Comparison of ENCODE assay signal across 18 cellular contexts in genomic region chr5:168305281-168305680, GRCh38. TPM values are rescaled to one million over a fixed set of nuclear protein-coding genes. Genes with fewer than 3 reads are reported as not detected.
DNase-seq lines count a peak whose midpoint lies in the region; ATAC-seq, FAIRE-seq and TF ChIP-seq lines count a peak whose summit lies in the region.
"Had no signal": no experiment of that assay in that cellular context is flagged by ENCODE, and none has a peak within 500 bp of the region (broad histone marks: within the 10 kb centered on the region; RNA-seq: fewer than 3 reads in every experiment).

No MANE protein-coding gene starts in this region.

- peaks cover 16% of the 10 kb centered on the region for H3K4me1 Mint-ChIP-seq in neural crest cell

- no peaks in the 10 kb centered on the region for H3K9me3 Mint-ChIP-seq in neural crest cell
- H3K9me3 Mint-ChIP-seq: GM23338 had no signal

- no peak for TF ChIP-seq POLR2A in upper lobe of left lung (IDR thresholded peaks at IDR 0.05)
- no peak for TF ChIP-seq POLR2A in GM12891 (IDR thresholded peaks at IDR 0.05; ENCODE audit: low read depth, low read length)

- no peak overlapping the region for H3K4me3 ChIP-seq in upper lobe of left lung
- H3K4me3 ChIP-seq: BLaER1 treated with 17β-estradiol and CSF1 and Interleukin-3, amounts not matched to agents 10 nM and 100 nM; GM23338; MG63 had no signal

- H3K27me3 ChIP-seq in upper lobe of left lung, result no peaks in the 10 kb centered on the region
- H3K27me3 ChIP-seq: BLaER1 treated with 17β-estradiol and CSF1 and Interleukin-3, amounts not matched to agents 10 nM and 100 nM; MG63 had no signal

- peak overlapping the region; percentile 70 for H3K27ac Mint-ChIP-seq in neural crest cell (ENCODE audit: unreplicated experiment)
- H3K27ac Mint-ChIP-seq: GM23338 had no signal

- no peak for TF ChIP-seq EP300 in upper lobe of left lung (IDR thresholded peaks at IDR 0.05)

- no peak for FAIRE-seq in GM12891 (lab: Jason Lieb, UNC)
- FAIRE-seq: G401.6 had no signal

- WGBS in upper lobe of left lung, 2 donors, result 60 to 73% methylated on average over 7 of the region's 7 CpGs

- no peaks in the 10 kb centered on the region for H3K36me3 ChIP-seq in upper lobe of left lung
- H3K36me3 ChIP-seq: BLaER1 treated with 17β-estradiol and CSF1 and Interleukin-3, amounts not matched to agents 10 nM and 100 nM had no signal

- H3K27me3 Mint-ChIP-seq in neural crest cell (ENCODE audit: low read depth), result no peaks in the 10 kb centered on the region

- ATAC-seq in left colon, result peak; percentile 55
- ATAC-seq in upper lobe of left lung (ENCODE audit: low FRiP score in 2 of 2), result peak in 1 of 2 donors; percentile 22
- ATAC-seq in GM21619 (IDR thresholded peaks at IDR 0.05; ENCODE audit: unreplicated experiment), result no peak
- ATAC-seq: GM23338 had no signal

- DNase-seq in RPMI8226 (peak; percentile 0), left colon (no peak), neural crest cell (ENCODE audit: low read depth, low spot score) (no peak), upper lobe of left lung (no peak), NCI-H2029 (lab: John Stamatoyannopoulos, UW) (no peak), GM12891 (ENCODE audit: insufficient read length, low spot score) (no peak), AG08396 (ENCODE audit: low spot score) (no peak)
- DNase-seq: DMS79, MG63, NCI-H187 treated with DMSO at 0.1 percent for 48 hours, NCI-H2171, NCI-H510A, NCI-H82, SHP77 treated with DMSO at 0.1 percent for 48 hours had no signal

- intact Hi-C loops in left colon (cut with DNase I, micrococcal nuclease), result no loop called here

- H3K4me3 Mint-ChIP-seq in neural crest cell, result no peak overlapping the region
- H3K4me3 Mint-ChIP-seq: GM23338 had no signal

- H3K27ac ChIP-seq in upper lobe of left lung, result peak overlapping the region; percentile 53 to 79 (median 68)
- H3K27ac ChIP-seq: BLaER1 treated with 17β-estradiol and CSF1 and Interleukin-3, amounts not matched to agents 10 nM and 100 nM had no signal

- H3K9me3 ChIP-seq in upper lobe of left lung, result no peaks in the 10 kb centered on the region
- H3K9me3 ChIP-seq: BLaER1 treated with 17β-estradiol and CSF1 and Interleukin-3, amounts not matched to agents 10 nM and 100 nM had no signal

- H3K4me1 ChIP-seq in upper lobe of left lung, result peaks cover 0 to 53% (median 8%) of the 10 kb centered on the region in 4 donors

- TF ChIP-seq CTCF in neural crest cell (conservative IDR thresholded peaks at IDR 0.05) (no peak), upper lobe of left lung (IDR thresholded peaks at IDR 0.05) (no peak)

- no peaks in the 10 kb centered on the region for H3K36me3 Mint-ChIP-seq in neural crest cell (ENCODE audit: low read depth)

TF ChIP-seq in GM12891, 5 proteins besides CTCF, POLR2A, EP300 and RAD21:
- TF ChIP-seq SPI1 (IDR thresholded peaks at IDR 0.05; ENCODE audit: low read depth, low read length), result no peak
- no peak for TF ChIP-seq PAX5 (IDR thresholded peaks at IDR 0.05; ENCODE audit: insufficient read depth, low read length, severe bottlenecking)
- TF ChIP-seq POU2F2 (IDR thresholded peaks at IDR 0.05; ENCODE audit: low read depth, low read length), result no peak
- TF ChIP-seq POLR2AphosphoS5 (IDR thresholded peaks at IDR 0.05; ENCODE audit: low read depth, low read length), result no peak
- no peak for TF ChIP-seq TAF1 (IDR thresholded peaks at IDR 0.05; ENCODE audit: low read depth, low read length)
TF ChIP-seq in GM12891: peak in this region for 0.

RNA-seq across cellular contexts. Expression of gene WWC1, which starts 13.8 kb away (rescaled TPM):
- 10 to 100 TPM; 18.7 to 38.3 TPM for total RNA-seq in left colon
- 13.3 and 13.7 TPM in 2 replicates for total RNA-seq in neural crest cell
- total RNA-seq in upper lobe of left lung, result 10 to 100 TPM; 64.9 to 99.1 (median 86.4) TPM
- 1.9 TPM for polyA plus RNA-seq in GM12891 (2012; ENCODE audit: low read depth, missing spikeins)
